In genomic region chr5:10307206-10308148, GRCh38 we compare ENCODE assay signal across 8 cellular contexts. TPM values are rescaled to one million over a fixed set of nuclear protein-coding genes. Genes with fewer than 3 reads are reported as not detected.
DNase-seq lines count a peak whose midpoint lies in the region; ATAC-seq, FAIRE-seq and TF ChIP-seq lines count a peak whose summit lies in the region.

Gene CMBL (minus strand): TSS chr5:10307902. CDS start chr5:10290762, 17,140 bp downstream.

- peaks cover 10 to 17% of the 10 kb centered on the region in 2 experiments; a peak in 2 of 4 replicates for H3K4me1 ChIP-seq in SK-N-SH (ENCODE audit: control insufficient read depth in 1 of 2, insufficient read depth in 2 of 2, low read depth in 1 of 2, low read length in 1 of 2)
- H3K4me1 ChIP-seq in kidney (ENCODE audit: control insufficient read depth in 1 of 2, insufficient read depth in 1 of 2, low read depth in 1 of 2, low read length in 2 of 2), result peaks cover 7 to 33% of the 10 kb centered on the region in 2 donors
- peaks cover 2 to 13% of the 10 kb centered on the region in 2 donors for H3K4me1 ChIP-seq in small intestine (ENCODE audit: control insufficient read depth in 2 of 2, insufficient read depth in 1 of 2, low read depth in 1 of 2, low read length in 1 of 2)

- H3K9ac ChIP-seq in SK-N-SH (peak within 1 kb of the TSS; percentile 78), kidney (ENCODE audit: low read length in 2 of 2) (peak within 1 kb of the TSS; percentile 50 to 86)

- H2AFZ ChIP-seq in SK-N-SH (ENCODE audit: low read depth), result peak within 1 kb of the TSS; percentile 92

- H3K4me2 ChIP-seq in SK-N-SH, result peak within 1 kb of the TSS; percentile 79

- CTCF ChIA-PET in SK-N-SH (lab: Yijun Ruan, JAX), result interaction anchor here (0.7 to 3.5 kb wide), 2 partner anchors 23 to 320 kb away, joined by 4 to 14 read pairs; no protein-coding TSS in a partner anchor

- ATAC-seq in GM21619 (IDR thresholded peaks at IDR 0.05; ENCODE audit: unreplicated experiment), result peak; percentile 82

- no peaks in the 10 kb centered on the region for H3K9me2 ChIP-seq in SK-N-SH

- POLR2A ChIA-PET in SK-N-SH (lab: Yijun Ruan, JAX), result no interaction called here

- DNase-seq in GM03348 (ENCODE audit: low spot score), result peak; percentile 79
- DNase-seq in HuH-7.5 (ENCODE audit: low spot score), result peak; percentile 57
- peak; percentile 80 for DNase-seq in SK-N-SH
- peak in 46 of 61 donors; percentile 8 to 75 (median 43) for DNase-seq in caudate nucleus (lab: John Stamatoyannopoulos, UW)
- DNase-seq in kidney, result peak; percentile 80
- DNase-seq in small intestine, result peak; percentile 93
- no peak for DNase-seq in UCSD-AML1 (lab: John Stamatoyannopoulos, UW; ENCODE audit: unreplicated experiment)

- no peak for TF ChIP-seq RAD21 in SK-N-SH (IDR thresholded peaks at IDR 0.05; ENCODE audit: low read length)

- no peaks in the 10 kb centered on the region for H3K27me3 ChIP-seq in SK-N-SH (ENCODE audit: insufficient read depth)
- peaks cover 0 to 3% of the 10 kb centered on the region in 2 donors for H3K27me3 ChIP-seq in small intestine (ENCODE audit: control insufficient read depth in 2 of 2, insufficient read depth in 2 of 2, low read length in 2 of 2)

- WGBS in SK-N-SH (ENCODE audit: low lambda C conversion rate), result 16% methylated on average over 56 of the region's 56 CpGs
- 2 to 3% (median 2%) methylated on average over 56 of the region's 56 CpGs for WGBS in small intestine, 3 donors

- H3K9me3 ChIP-seq in SK-N-SH (no peaks in the 10 kb centered on the region), kidney (ENCODE audit: control insufficient read depth in 1 of 2, low read length in 2 of 2) (no peaks in the 10 kb centered on the region), small intestine (ENCODE audit: control insufficient read depth, low read depth) (no peaks in the 10 kb centered on the region)

- H3K36me3 ChIP-seq in SK-N-SH (replicated peaks in 1 of 2; ENCODE audit: control insufficient read depth in 1 of 2, insufficient read depth in 2 of 2, low read length in 1 of 2) (no peaks in the 10 kb centered on the region), kidney (ENCODE audit: control insufficient read depth in 1 of 2, insufficient read depth in 2 of 2, low read length in 2 of 2) (no peaks in the 10 kb centered on the region), small intestine (ENCODE audit: control insufficient read depth in 2 of 2, insufficient read depth in 2 of 2, low read length in 2 of 2) (no peaks in the 10 kb centered on the region)

- TF ChIP-seq CTCF in SK-N-SH (IDR thresholded peaks at IDR 0.05) (no peak), kidney (IDR thresholded peaks at IDR 0.05; ENCODE audit: borderline replicate concordance, extremely low read depth, insufficient read depth) (no peak)

- no peaks in the 10 kb centered on the region for H4K20me1 ChIP-seq in SK-N-SH (ENCODE audit: insufficient read depth)

- H3F3A ChIP-seq in SK-N-SH (replicated peaks; ENCODE audit: insufficient read depth), result peaks cover 10% of the 10 kb centered on the region

- H3K79me2 ChIP-seq in SK-N-SH (ENCODE audit: insufficient read depth), result peaks cover 4% of the 10 kb centered on the region; the same call in 1 of the 2 replicates

- intact Hi-C loops in kidney (cut with DNase I), result no loop called here

- no peak for TF ChIP-seq EP300 in SK-N-SH (IDR thresholded peaks at IDR 0.05; ENCODE audit: borderline replicate concordance in 1 of 2, low read depth in 1 of 2, low read length in 1 of 2)

- FAIRE-seq in kidney (lab: Jason Lieb, UNC) (no peak), small intestine (lab: Jason Lieb, UNC) (no peak)

- H3K27ac ChIP-seq in SK-N-SH (ENCODE audit: low read depth in 2 of 2, low read length in 1 of 2) (peak within 1 kb of the TSS; percentile 42 to 70), caudate nucleus (ENCODE audit: low read depth, low read length) (peak within 1 kb of the TSS; percentile 60), kidney (ENCODE audit: low read depth in 2 of 2, low read length in 2 of 2) (peak within 1 kb of the TSS; percentile 67 to 95), small intestine (ENCODE audit: low read depth in 1 of 2, low read length in 1 of 2) (peak within 1 kb of the TSS; percentile 90 to 92)

- H3K4me3 ChIP-seq in SK-N-SH (ENCODE audit: low read depth in 2 of 2, low read length in 1 of 2) (peak within 1 kb of the TSS; percentile 60 to 71), kidney (ENCODE audit: low read length in 2 of 2) (peak within 1 kb of the TSS; percentile 71 to 83), small intestine (ENCODE audit: low read depth in 1 of 2, low read length in 2 of 2) (peak within 1 kb of the TSS; percentile 58 to 79)

TF ChIP-seq in SK-N-SH, 30 proteins besides CTCF, POLR2A, EP300 and RAD21:
- TF ChIP-seq USF1 (IDR thresholded peaks at IDR 0.05; ENCODE audit: borderline replicate concordance, low read depth), result no peak
- TF ChIP-seq JUND (IDR thresholded peaks at IDR 0.05), result no peak
- TF ChIP-seq FOXM1 (IDR thresholded peaks at IDR 0.05; ENCODE audit: low read depth), result no peak
- TF ChIP-seq NRF1 (IDR thresholded peaks at IDR 0.05; ENCODE audit: low read depth, low read length), result 0 out of 2 replicates have a peak, but pooled peaks have one; percentile 10
- peak; percentile 43; the same call in 1 of the 2 replicates for TF ChIP-seq MXI1 (IDR thresholded peaks at IDR 0.05; ENCODE audit: low read depth, low read length)
- TF ChIP-seq YY1 (IDR thresholded peaks at IDR 0.05; ENCODE audit: low read depth), result no peak
- TF ChIP-seq POLR2AphosphoS5 (IDR thresholded peaks at IDR 0.05; ENCODE audit: low read depth, low read length), result no peak
- no peak for TF ChIP-seq USF2 (IDR thresholded peaks at IDR 0.05; ENCODE audit: borderline replicate concordance, low read depth, low read length)
- no peak for TF ChIP-seq TAF1 (IDR thresholded peaks at IDR 0.05; ENCODE audit: borderline replicate concordance, low read depth, low read length)
- no peak for TF ChIP-seq GABPA (IDR thresholded peaks at IDR 0.05; ENCODE audit: low read depth)
- TF ChIP-seq TCF12 (IDR thresholded peaks at IDR 0.05), result no peak
- peak; percentile 70 for TF ChIP-seq MAX (IDR thresholded peaks at IDR 0.05; ENCODE audit: low read depth)
- TF ChIP-seq MEF2A (IDR thresholded peaks at IDR 0.05; ENCODE audit: borderline replicate concordance, low read depth), result no peak
- TF ChIP-seq PBX3 (IDR thresholded peaks at IDR 0.05), result no peak
- no peak for TF ChIP-seq ZBTB33 (IDR thresholded peaks at IDR 0.05; ENCODE audit: borderline replicate concordance, low read depth)
- TF ChIP-seq CHD2 (IDR thresholded peaks at IDR 0.05; ENCODE audit: low read length, partially characterized antibody), result no peak
- no peak for TF ChIP-seq GATA2 (CRISPR knock-in tag; IDR thresholded peaks at IDR 0.05)
TF ChIP-seq in SK-N-SH: peak in this region for 3.

RNA-seq across cellular contexts. Expression of gene CMBL, which starts in this region (rescaled TPM):
- polyA plus RNA-seq in SK-N-SH (2012; rRNA removed), result 42.9 and 61.0 TPM in 2 replicates
- polyA plus RNA-seq in SK-N-SH (2012; cell fraction: cytosol; rRNA removed), result 35.4 and 47.5 TPM in 2 replicates
- polyA plus RNA-seq in SK-N-SH (2012; cell fraction: nucleus; rRNA removed), result 15.4 and 21.3 TPM in 2 replicates
- 36.6 TPM for total RNA-seq in kidney
- 243 TPM for polyA plus RNA-seq in kidney (ENCODE audit: insufficient read depth, low read depth, low replicate concordance)
- polyA plus RNA-seq in small intestine, result 100 to 1,000 TPM in 2 of 3 donors, 10 to 100 TPM in 1; 93.7 to 516 (median 230) TPM
